ENCODE assay signal across 1 cellular context in genomic region chr14:23548351-23549318, GRCh38.
TF ChIP-seq lines count a peak whose summit lies in the region.

No MANE protein-coding gene starts in this region.

TF ChIP-seq in GM12878, 131 proteins besides CTCF, POLR2A, EP300 and RAD21:
- no peak for TF ChIP-seq IRF4 (IDR thresholded peaks at IDR 0.05; ENCODE audit: low read depth, low read length)
- no peak for TF ChIP-seq ZNF207 (IDR thresholded peaks at IDR 0.05; ENCODE audit: borderline replicate concordance)
- TF ChIP-seq TARDBP (IDR thresholded peaks at IDR 0.05; ENCODE audit: borderline replicate concordance) = no peak
- TF ChIP-seq USF1 (IDR thresholded peaks at IDR 0.05; ENCODE audit: borderline replicate concordance, extremely low read length, insufficient read depth, low read depth, low read length) = no peak
- TF ChIP-seq, protein P1, sequence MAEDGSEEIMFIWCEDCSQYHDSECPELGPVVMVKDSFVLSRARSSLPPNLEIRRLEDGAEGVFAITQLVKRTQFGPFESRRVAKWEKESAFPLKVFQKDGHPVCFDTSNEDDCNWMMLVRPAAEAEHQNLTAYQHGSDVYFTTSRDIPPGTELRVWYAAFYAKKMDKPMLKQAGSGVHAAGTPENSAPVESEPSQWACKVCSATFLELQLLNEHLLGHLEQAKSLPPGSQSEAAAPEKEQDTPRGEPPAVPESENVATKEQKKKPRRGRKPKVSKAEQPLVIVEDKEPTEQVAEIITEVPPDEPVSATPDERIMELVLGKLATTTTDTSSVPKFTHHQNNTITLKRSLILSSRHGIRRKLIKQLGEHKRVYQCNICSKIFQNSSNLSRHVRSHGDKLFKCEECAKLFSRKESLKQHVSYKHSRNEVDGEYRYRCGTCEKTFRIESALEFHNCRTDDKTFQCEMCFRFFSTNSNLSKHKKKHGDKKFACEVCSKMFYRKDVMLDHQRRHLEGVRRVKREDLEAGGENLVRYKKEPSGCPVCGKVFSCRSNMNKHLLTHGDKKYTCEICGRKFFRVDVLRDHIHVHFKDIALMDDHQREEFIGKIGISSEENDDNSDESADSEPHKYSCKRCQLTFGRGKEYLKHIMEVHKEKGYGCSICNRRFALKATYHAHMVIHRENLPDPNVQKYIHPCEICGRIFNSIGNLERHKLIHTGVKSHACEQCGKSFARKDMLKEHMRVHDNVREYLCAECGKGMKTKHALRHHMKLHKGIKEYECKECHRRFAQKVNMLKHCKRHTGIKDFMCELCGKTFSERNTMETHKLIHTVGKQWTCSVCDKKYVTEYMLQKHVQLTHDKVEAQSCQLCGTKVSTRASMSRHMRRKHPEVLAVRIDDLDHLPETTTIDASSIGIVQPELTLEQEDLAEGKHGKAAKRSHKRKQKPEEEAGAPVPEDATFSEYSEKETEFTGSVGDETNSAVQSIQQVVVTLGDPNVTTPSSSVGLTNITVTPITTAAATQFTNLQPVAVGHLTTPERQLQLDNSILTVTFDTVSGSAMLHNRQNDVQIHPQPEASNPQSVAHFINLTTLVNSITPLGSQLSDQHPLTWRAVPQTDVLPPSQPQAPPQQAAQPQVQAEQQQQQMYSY (CRISPR knock-in tag; IDR thresholded peaks at IDR 0.05) = no peak
- TF ChIP-seq, protein P2, sequence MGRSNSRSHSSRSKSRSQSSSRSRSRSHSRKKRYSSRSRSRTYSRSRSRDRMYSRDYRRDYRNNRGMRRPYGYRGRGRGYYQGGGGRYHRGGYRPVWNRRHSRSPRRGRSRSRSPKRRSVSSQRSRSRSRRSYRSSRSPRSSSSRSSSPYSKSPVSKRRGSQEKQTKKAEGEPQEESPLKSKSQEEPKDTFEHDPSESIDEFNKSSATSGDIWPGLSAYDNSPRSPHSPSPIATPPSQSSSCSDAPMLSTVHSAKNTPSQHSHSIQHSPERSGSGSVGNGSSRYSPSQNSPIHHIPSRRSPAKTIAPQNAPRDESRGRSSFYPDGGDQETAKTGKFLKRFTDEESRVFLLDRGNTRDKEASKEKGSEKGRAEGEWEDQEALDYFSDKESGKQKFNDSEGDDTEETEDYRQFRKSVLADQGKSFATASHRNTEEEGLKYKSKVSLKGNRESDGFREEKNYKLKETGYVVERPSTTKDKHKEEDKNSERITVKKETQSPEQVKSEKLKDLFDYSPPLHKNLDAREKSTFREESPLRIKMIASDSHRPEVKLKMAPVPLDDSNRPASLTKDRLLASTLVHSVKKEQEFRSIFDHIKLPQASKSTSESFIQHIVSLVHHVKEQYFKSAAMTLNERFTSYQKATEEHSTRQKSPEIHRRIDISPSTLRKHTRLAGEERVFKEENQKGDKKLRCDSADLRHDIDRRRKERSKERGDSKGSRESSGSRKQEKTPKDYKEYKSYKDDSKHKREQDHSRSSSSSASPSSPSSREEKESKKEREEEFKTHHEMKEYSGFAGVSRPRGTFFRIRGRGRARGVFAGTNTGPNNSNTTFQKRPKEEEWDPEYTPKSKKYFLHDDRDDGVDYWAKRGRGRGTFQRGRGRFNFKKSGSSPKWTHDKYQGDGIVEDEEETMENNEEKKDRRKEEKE (IDR thresholded peaks at IDR 0.05) = no peak
- no peak for TF ChIP-seq E4F1 (IDR thresholded peaks at IDR 0.05; ENCODE audit: borderline replicate concordance, partially characterized antibody)
- peak; percentile 17; the same call in 1 of the 2 replicates for TF ChIP-seq CREM (IDR thresholded peaks at IDR 0.05; ENCODE audit: low read depth)
- no peak for TF ChIP-seq PML (IDR thresholded peaks at IDR 0.05; ENCODE audit: low read length)
- no peak for TF ChIP-seq CBX5 (IDR thresholded peaks at IDR 0.05; ENCODE audit: low read depth)
- TF ChIP-seq MTA3 (IDR thresholded peaks at IDR 0.05; ENCODE audit: borderline replicate concordance, low read length) = no peak
- TF ChIP-seq CREB1 (IDR thresholded peaks at IDR 0.05; ENCODE audit: low read depth) = peak; percentile 49; the same call in 1 of the 2 replicates
- no peak for TF ChIP-seq EZH2 (IDR thresholded peaks at IDR 0.05; ENCODE audit: borderline replicate concordance, control insufficient read depth, low read depth, low read length)
- no peak for TF ChIP-seq EGR1 (IDR thresholded peaks at IDR 0.05; ENCODE audit: borderline replicate concordance in 1 of 2, low read depth in 2 of 2, low read length in 2 of 2)
TF ChIP-seq in GM12878: peak in this region for 2.
